11 cellular contexts compared by ENCODE assay signal in the genomic region with DNA sequence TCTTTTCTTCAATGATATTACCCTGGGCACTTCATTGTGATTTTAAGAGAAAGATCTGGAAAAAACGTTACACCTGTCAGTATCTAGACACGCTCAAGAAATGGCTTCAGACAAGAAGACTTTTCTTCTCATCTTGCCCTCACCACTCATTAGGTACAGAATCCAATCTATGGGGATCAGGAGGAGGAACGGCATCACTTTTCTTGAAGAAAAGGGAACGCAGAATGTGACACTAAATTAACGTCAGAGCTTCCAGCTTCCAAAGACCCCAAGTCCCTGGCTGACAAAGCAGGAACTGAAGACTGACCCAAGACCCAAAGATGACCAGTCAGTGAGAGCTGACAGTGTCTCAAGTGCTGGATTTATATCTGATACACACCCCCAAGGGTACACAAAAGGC. TPM values are rescaled to one million over a fixed set of nuclear protein-coding genes. Genes with fewer than 3 reads are reported as not detected.
A peak's percentile ranks its signal among the peaks of the same experiment; 100 is the strongest.
DNase-seq lines count a peak whose midpoint lies in the region; ATAC-seq, FAIRE-seq and TF ChIP-seq lines count a peak whose summit lies in the region.
"Had no signal": no experiment of that assay in that cellular context is flagged by ENCODE, and none has a peak within 500 bp of the region (broad histone marks: within the 10 kb centered on the region; RNA-seq: fewer than 3 reads in every experiment).

No MANE protein-coding gene starts in this region.

- H3K9ac ChIP-seq in colonic mucosa (ENCODE audit: low read depth in 2 of 2, low read length in 2 of 2): no peak overlapping the region

- H3K4me3 ChIP-seq in A549: no peak overlapping the region
- no peak overlapping the region for H3K4me3 ChIP-seq in CD8-positive, alpha-beta T cell (ENCODE audit: low read depth, low read length)
- H3K4me3 ChIP-seq in colonic mucosa: no peak overlapping the region
- H3K4me3 ChIP-seq: skin epidermis had no signal

- peak overlapping the region; percentile 75 to 84; a peak in 4 of 6 replicates for H3K27ac ChIP-seq in A549
- H3K27ac ChIP-seq in CD8-positive, alpha-beta T cell (ENCODE audit: low read depth, low read length): no peak overlapping the region
- peak overlapping the region; percentile 3 for H3K27ac ChIP-seq in angular gyrus (ENCODE audit: low read depth, low read length)
- no peak overlapping the region for H3K27ac ChIP-seq in colonic mucosa

- H3K36me3 Mint-ChIP-seq in CD8-positive, alpha-beta T cell: no peaks in the 10 kb centered on the region
- H3K36me3 Mint-ChIP-seq in natural killer cell: no peaks in the 10 kb centered on the region

- peak overlapping the region; percentile 64 for H3K4me2 ChIP-seq in A549

- 75% methylated on average over 5 of the region's 5 CpGs for WGBS in A549 (ENCODE audit: missing lambda C conversion rate)

- H3K4me3 Mint-ChIP-seq in CD8-positive, alpha-beta T cell: peak overlapping the region; percentile 57
- peak overlapping the region; percentile 40 for H3K4me3 Mint-ChIP-seq in natural killer cell

- TF ChIP-seq POLR2A in A549 (IDR thresholded peaks at IDR 0.05; ENCODE audit: low read length): no peak

- intact Hi-C loops in CD8-positive, alpha-beta T cell (cut with DNase I, micrococcal nuclease): no loop called here
- intact Hi-C loops in natural killer cell (cut with micrococcal nuclease) (no loop called here), colonic mucosa (cut with DNase I) (no loop called here)

- peak overlapping the region; percentile 86 for H3K27ac Mint-ChIP-seq in CD8-positive, alpha-beta T cell
- H3K27ac Mint-ChIP-seq in natural killer cell: peak overlapping the region; percentile 85 to 87

- H3K9me3 ChIP-seq in A549 (no peaks in the 10 kb centered on the region), colonic mucosa (no peaks in the 10 kb centered on the region)
- no peaks in the 10 kb centered on the region for H3K9me3 ChIP-seq in CD8-positive, alpha-beta T cell (ENCODE audit: low read length)

- no peak for ATAC-seq in A549
- no peak for ATAC-seq in CD8-positive, alpha-beta T cell
- ATAC-seq in natural killer cell: no peak
- no peak for ATAC-seq in GM19455 (IDR thresholded peaks at IDR 0.05; ENCODE audit: unreplicated experiment)
- no peak for ATAC-seq in HG03108 (IDR thresholded peaks at IDR 0.05; ENCODE audit: unreplicated experiment)
- ATAC-seq: HCT116 had no signal

- DNase-seq in A549 (ENCODE audit: low read depth in 1 of 2, low spot score in 1 of 2) (no peak), natural killer cell (no peak), colonic mucosa (no peak), HUDEP-2 (lab: John Stamatoyannopoulos, UW; ENCODE audit: unreplicated experiment in 76 of 76) (no peak)
- no peak for DNase-seq in CD8-positive, alpha-beta T cell
- DNase-seq: NCI-H1694 treated with DMSO at 0.1 percent for 48 hours had no signal

- H3K27me3 ChIP-seq in CD8-positive, alpha-beta T cell (ENCODE audit: insufficient read depth, low read length): no peaks in the 10 kb centered on the region
- no peaks in the 10 kb centered on the region for H3K27me3 ChIP-seq in colonic mucosa

- peaks cover 83% of the 10 kb centered on the region for H3K4me1 ChIP-seq in A549
- H3K4me1 ChIP-seq in CD8-positive, alpha-beta T cell (ENCODE audit: insufficient read depth, low read length): peaks cover 95% of the 10 kb centered on the region
- H3K4me1 ChIP-seq in colonic mucosa: peaks cover 35% of the 10 kb centered on the region

- CTCF ChIA-PET in A549 (lab: Yijun Ruan, JAX): interaction anchor here (0.6 to 1.3 kb wide), 2 partner anchors 23 to 107 kb away, joined by 3 to 5 read pairs; no protein-coding TSS in a partner anchor
- CTCF ChIA-PET in CD8-positive, alpha-beta T cell (lab: Charles Lee): interaction anchor here (1.4 kb wide), 1 partner anchor 135 kb away, joined by 5 read pairs; a partner anchor contains a TSS

- FAIRE-seq in A549 (lab: Jason Lieb, UNC): no peak

- no peaks in the 10 kb centered on the region for H3K36me3 ChIP-seq in CD8-positive, alpha-beta T cell (ENCODE audit: insufficient read depth, low read length)
- no peaks in the 10 kb centered on the region for H3K36me3 ChIP-seq in colonic mucosa

- TF ChIP-seq EP300 in A549 (IDR thresholded peaks at IDR 0.05): no peak

- H3K9me3 Mint-ChIP-seq in CD8-positive, alpha-beta T cell: no peaks in the 10 kb centered on the region
- H3K9me3 Mint-ChIP-seq in natural killer cell: no peaks in the 10 kb centered on the region

- no peak for TF ChIP-seq RAD21 in A549 (conservative IDR thresholded peaks at IDR 0.05 in 1 of 2, IDR thresholded peaks at IDR 0.05 in 1 of 2)

- no peak for TF ChIP-seq CTCF in A549 (IDR thresholded peaks at IDR 0.05)
- no peak for TF ChIP-seq CTCF in CD8-positive, alpha-beta T cell (IDR thresholded peaks at IDR 0.05)
- TF ChIP-seq CTCF in natural killer cell (IDR thresholded peaks at IDR 0.05): no peak
- TF ChIP-seq CTCF in colonic mucosa (IDR thresholded peaks at IDR 0.05): no peak

- POLR2A ChIA-PET in A549 (lab: Yijun Ruan, JAX): no interaction called here
- POLR2A ChIA-PET in CD8-positive, alpha-beta T cell (lab: Charles Lee): interaction anchor here (0.6 kb wide), 2 partner anchors 8 to 77 kb away, joined by 3 to 8 read pairs; no protein-coding TSS in a partner anchor

- no peaks in the 10 kb centered on the region for H3K27me3 Mint-ChIP-seq in CD8-positive, alpha-beta T cell (ENCODE audit: low read depth)
- H3K27me3 Mint-ChIP-seq in natural killer cell (ENCODE audit: low read depth in 2 of 2): no peaks in the 10 kb centered on the region

- peaks cover 97% of the 10 kb centered on the region for H3K4me1 Mint-ChIP-seq in CD8-positive, alpha-beta T cell (ENCODE audit: low read depth)
- H3K4me1 Mint-ChIP-seq in natural killer cell: peaks cover 90 to 95% of the 10 kb centered on the region in 2 donors

TF ChIP-seq in A549, 52 proteins besides CTCF, POLR2A, EP300 and RAD21:
- no peak for TF ChIP-seq HOXB5 (CRISPR knock-in tag; IDR thresholded peaks at IDR 0.05)
- no peak for TF ChIP-seq PHF8 (IDR thresholded peaks at IDR 0.05; ENCODE audit: borderline replicate concordance, low read depth)
- TF ChIP-seq BHLHE40 (IDR thresholded peaks at IDR 0.05; ENCODE audit: low read depth, low read length): no peak
- no peak for TF ChIP-seq ZNF302 (CRISPR knock-in tag; IDR thresholded peaks at IDR 0.05)
- TF ChIP-seq, protein P1, sequence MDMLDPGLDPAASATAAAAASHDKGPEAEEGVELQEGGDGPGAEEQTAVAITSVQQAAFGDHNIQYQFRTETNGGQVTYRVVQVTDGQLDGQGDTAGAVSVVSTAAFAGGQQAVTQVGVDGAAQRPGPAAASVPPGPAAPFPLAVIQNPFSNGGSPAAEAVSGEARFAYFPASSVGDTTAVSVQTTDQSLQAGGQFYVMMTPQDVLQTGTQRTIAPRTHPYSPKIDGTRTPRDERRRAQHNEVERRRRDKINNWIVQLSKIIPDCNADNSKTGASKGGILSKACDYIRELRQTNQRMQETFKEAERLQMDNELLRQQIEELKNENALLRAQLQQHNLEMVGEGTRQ (IDR thresholded peaks at IDR 0.05): no peak
- no peak for TF ChIP-seq NPAS2 (CRISPR knock-in tag; IDR thresholded peaks at IDR 0.05; ENCODE audit: borderline replicate concordance)
- TF ChIP-seq ZFP36 (IDR thresholded peaks at IDR 0.05; ENCODE audit: borderline replicate concordance, partially characterized antibody): no peak
- TF ChIP-seq, protein P2, sequence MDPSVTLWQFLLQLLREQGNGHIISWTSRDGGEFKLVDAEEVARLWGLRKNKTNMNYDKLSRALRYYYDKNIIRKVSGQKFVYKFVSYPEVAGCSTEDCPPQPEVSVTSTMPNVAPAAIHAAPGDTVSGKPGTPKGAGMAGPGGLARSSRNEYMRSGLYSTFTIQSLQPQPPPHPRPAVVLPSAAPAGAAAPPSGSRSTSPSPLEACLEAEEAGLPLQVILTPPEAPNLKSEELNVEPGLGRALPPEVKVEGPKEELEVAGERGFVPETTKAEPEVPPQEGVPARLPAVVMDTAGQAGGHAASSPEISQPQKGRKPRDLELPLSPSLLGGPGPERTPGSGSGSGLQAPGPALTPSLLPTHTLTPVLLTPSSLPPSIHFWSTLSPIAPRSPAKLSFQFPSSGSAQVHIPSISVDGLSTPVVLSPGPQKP (IDR thresholded peaks at IDR 0.05; ENCODE audit: low read depth, low read length): no peak
- no peak for TF ChIP-seq ESRRA (IDR thresholded peaks at IDR 0.05; ENCODE audit: borderline replicate concordance, low read length)
- TF ChIP-seq SMC3 (IDR thresholded peaks at IDR 0.05): no peak
- no peak for TF ChIP-seq RFX5 (IDR thresholded peaks at IDR 0.05)

RNA-seq across cellular contexts. Expression of a gene that starts 48.2 kb away (rescaled TPM):
- polyA plus RNA-seq in A549 (2011; rRNA removed) (8.3 and 11.8 TPM in 2 replicates), A549 (2017; fragmentation: RNase III; extraction: RNeasy Plus Mini Kit Qiagen cat#74134 plus additional on column Dnase treatment) (22.5 to 23.3 TPM (median 23.1 TPM) in 3 replicates)
- polyA plus RNA-seq in A549 (2012; cell fraction: cytosol; rRNA removed): 8.9 and 12.2 TPM in 2 replicates
- polyA plus RNA-seq in A549 (2012; cell fraction: nucleus; rRNA removed): 21.4 and 21.7 TPM in 2 replicates
- 30.4 and 34.7 TPM in 2 replicates for polyA minus RNA-seq in A549 (2011; rRNA and poly(A)+ RNA removed)
- 100 to 1,000 TPM; 123 to 128 TPM for total RNA-seq in CD8-positive, alpha-beta T cell
- total RNA-seq in natural killer cell (100 to 1,000 TPM in 1 of 3 donors, 10 to 100 TPM in 2; 91.9 to 116 (median 98.3) TPM), colonic mucosa (10 to 100 TPM; 67.2 to 82.7 TPM)

RNA-seq across cellular contexts. Expression of a gene that starts 51.8 kb away (rescaled TPM):
- polyA plus RNA-seq in A549 (2011; rRNA removed) (0.12 and 0.29 TPM in 2 replicates), A549 (2017; fragmentation: RNase III; extraction: RNeasy Plus Mini Kit Qiagen cat#74134 plus additional on column Dnase treatment) (0.05 to 0.08 TPM (median 0.08 TPM) in 3 replicates)
- polyA plus RNA-seq in A549 (2012; cell fraction: cytosol; rRNA removed): 0.21 and 0.22 TPM in 2 replicates
- 1.5 and 1.7 TPM in 2 replicates for polyA plus RNA-seq in A549 (2012; cell fraction: nucleus; rRNA removed)
- polyA minus RNA-seq in A549 (2011; rRNA and poly(A)+ RNA removed): 0.29 and 0.91 TPM in 2 replicates
- total RNA-seq in CD8-positive, alpha-beta T cell: under 1 TPM; 0.19 to 0.62 TPM
- total RNA-seq in natural killer cell (not detected), colonic mucosa (under 1 TPM; 0.53 to 0.82 TPM)

Comparison
In these comparisons a context has a peak if more than half of its experiments do, and no peak if none do; other contexts are left out.
1. H3K27ac ChIP-seq: peak in A549 (2 of 2) and angular gyrus (single experiment); none in CD8-positive, alpha-beta T cell (single experiment) and colonic mucosa (single experiment).